In the genomic region with DNA sequence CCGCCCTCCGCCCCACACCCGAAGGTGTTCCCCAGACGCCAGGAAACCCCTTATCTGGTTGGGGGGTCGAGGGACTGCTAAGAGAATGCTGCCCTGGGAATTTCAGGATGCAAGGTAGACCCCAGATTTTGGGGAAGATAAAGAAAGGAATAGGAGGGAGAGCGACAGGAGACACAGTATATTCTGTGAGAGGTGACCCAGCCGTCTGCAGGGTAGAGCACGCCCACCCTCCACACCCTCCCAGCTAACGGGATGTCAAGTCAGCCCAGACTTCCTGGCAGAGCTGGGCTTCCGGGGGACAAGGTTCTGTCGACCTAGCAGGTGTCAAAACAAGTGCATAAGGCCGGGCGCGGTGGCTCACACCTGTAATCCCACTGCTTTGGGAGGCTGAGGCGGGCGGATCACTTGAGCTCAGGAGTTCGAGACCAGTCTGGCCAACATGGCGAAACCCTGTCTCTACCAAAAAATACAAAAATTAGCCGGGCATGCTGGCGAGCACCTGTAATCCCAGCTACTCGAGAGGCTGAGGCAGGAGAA, we compare ENCODE assay signal across 10 cellular contexts. TPM values are rescaled to one million over a fixed set of nuclear protein-coding genes. Genes with fewer than 3 reads are reported as not detected.
DNase-seq lines count a peak whose midpoint lies in the region; ATAC-seq and TF ChIP-seq lines count a peak whose summit lies in the region.
"Had no signal": no experiment of that assay in that cellular context is flagged by ENCODE, and none has a peak within 500 bp of the region (broad histone marks: within the 10 kb centered on the region; RNA-seq: fewer than 3 reads in every experiment).

No MANE protein-coding gene starts in this region.

- no peaks in the 10 kb centered on the region for H3K36me3 ChIP-seq in heart right ventricle

- ATAC-seq in heart right ventricle (no peak), Right ventricle myocardium superior (ENCODE audit: poor library complexity) (no peak)

- H3K27me3 ChIP-seq in heart right ventricle = peaks cover 6 to 54% (median 36%) of the 10 kb centered on the region in 7 donors

- H3K27ac Mint-ChIP-seq in type B pancreatic cell = peak overlapping the region; percentile 71

- H3K4me3 Mint-ChIP-seq in type B pancreatic cell = peak overlapping the region; percentile 84

- TF ChIP-seq CTCF in heart right ventricle (IDR thresholded peaks at IDR 0.05) (no peak), VCaP (conservative IDR thresholded peaks at IDR 0.05) (no peak), type B pancreatic cell (conservative IDR thresholded peaks at IDR 0.05) (no peak)

- intact Hi-C loops in heart right ventricle (cut with DNase I) (no loop called here), Right ventricle myocardium superior (cut with DNase I) (no loop called here), posterior cingulate gyrus (cut with DNase I) (no loop called here)

- peak overlapping the region in 8 of 10 donors; percentile 26 to 49 (median 38) for H3K4me3 ChIP-seq in heart right ventricle
- H3K4me3 ChIP-seq in iPS-18c (ENCODE audit: insufficient read depth, low read depth, low read length) = peak overlapping the region; percentile 72

- H3K4me1 ChIP-seq in heart right ventricle = peaks cover 0 to 39% (median 20%) of the 10 kb centered on the region in 9 donors

- H3K36me3 Mint-ChIP-seq in type B pancreatic cell = peaks cover 4% of the 10 kb centered on the region

- 48 to 49% methylated on average over 21 of the region's 21 CpGs for WGBS in heart right ventricle, 2 donors

- H3K4me1 Mint-ChIP-seq in type B pancreatic cell (ENCODE audit: unreplicated experiment) = peaks cover 13% of the 10 kb centered on the region

- H3K9me3 ChIP-seq in heart right ventricle = no peaks in the 10 kb centered on the region
- H3K9me3 ChIP-seq in iPS-18c (ENCODE audit: control insufficient read depth, insufficient read depth, low read length) = no peaks in the 10 kb centered on the region

- no peaks in the 10 kb centered on the region for H3K9me3 Mint-ChIP-seq in type B pancreatic cell

- no peak overlapping the region for H3K27ac ChIP-seq in heart right ventricle
- peak overlapping the region; percentile 79 for H3K27ac ChIP-seq in VCaP

- DNase-seq in heart right ventricle = no peak
- no peak for DNase-seq in Right ventricle myocardium superior
- DNase-seq in type B pancreatic cell (ENCODE audit: extremely low spot score, unreplicated experiment) = no peak
- no peak for DNase-seq in RPMI8226
- DNase-seq in effector CD4-positive, alpha-beta T cell = no peak
- DNase-seq in posterior cingulate gyrus = no peak
- DNase-seq: effector CD8-positive, alpha-beta T cell; T-helper 9 cell had no signal

- peaks cover 35% of the 10 kb centered on the region for H3K27me3 Mint-ChIP-seq in type B pancreatic cell

RNA-seq across cellular contexts. Expression of a gene that starts 0.7 kb away (rescaled TPM):
- total RNA-seq in heart right ventricle (under 1 TPM in 1 of 10 donors, not detected in 9; 0.05 TPM), Right ventricle myocardium superior (0.08 TPM), type B pancreatic cell (ENCODE audit: low replicate concordance) (8.5 and 10.9 TPM in 2 replicates)
- polyA plus RNA-seq in heart right ventricle = under 1 TPM; 0.01 to 0.07 TPM

RNA-seq across cellular contexts. Expression of a gene that starts 13.4 kb away (rescaled TPM):
- total RNA-seq in heart right ventricle (1 to 10 TPM in 5 of 10 donors, under 1 TPM in 5; 0.33 to 3.3 (median 0.99) TPM), Right ventricle myocardium superior (1.6 TPM), type B pancreatic cell (ENCODE audit: low replicate concordance) (4.3 and 7.4 TPM in 2 replicates)
- 1 to 10 TPM in 1 of 2 donors, under 1 TPM in 1; 0.66 to 1.2 TPM for polyA plus RNA-seq in heart right ventricle

RNA-seq across cellular contexts. Expression of a gene that starts 28.8 kb away (rescaled TPM):
- total RNA-seq in heart right ventricle = 10 to 100 TPM; 21.3 to 32.5 (median 24.6) TPM
- 10 to 100 TPM; 13.1 to 53.8 TPM for polyA plus RNA-seq in heart right ventricle
- total RNA-seq in Right ventricle myocardium superior = 27.5 TPM
- 38.2 and 42.2 TPM in 2 replicates for total RNA-seq in type B pancreatic cell (ENCODE audit: low replicate concordance)

RNA-seq across cellular contexts. Expression of a gene that starts 39.7 kb away (rescaled TPM):
- total RNA-seq in heart right ventricle = 10 to 100 TPM in 2 of 10 donors, 1 to 10 TPM in 8; 1.1 to 11.6 (median 4.7) TPM
- polyA plus RNA-seq in heart right ventricle = 1 to 10 TPM; 1.9 to 2.3 TPM
- 10.9 TPM for total RNA-seq in Right ventricle myocardium superior
- total RNA-seq in type B pancreatic cell (ENCODE audit: low replicate concordance) = 1.1 and 2.4 TPM in 2 replicates

RNA-seq across cellular contexts. Expression of a gene that starts 44.9 kb away (rescaled TPM):
- 10 to 100 TPM; 16.8 to 26.3 (median 20.3) TPM for total RNA-seq in heart right ventricle
- 10 to 100 TPM; 12.9 to 21.0 TPM for polyA plus RNA-seq in heart right ventricle
- total RNA-seq in Right ventricle myocardium superior = 19.4 TPM
- total RNA-seq in type B pancreatic cell (ENCODE audit: low replicate concordance) = 11.7 and 19.0 TPM in 2 replicates
